In genomic region chrX:105313596-105313995, GRCh38 we compare ENCODE assay signal across 17 cellular contexts.
"Had no signal": no experiment of that assay in that cellular context is flagged by ENCODE, and none has a peak within 500 bp of the region (broad histone marks: within the 10 kb centered on the region; RNA-seq: fewer than 3 reads in every experiment).

No MANE protein-coding gene starts in this region.

- H3K4me3 ChIP-seq: gastrocnemius medialis, left ventricle myocardium inferior, mucosa of descending colon had no signal

- DNase-seq: activated CD4-positive, alpha-beta T cell treated with anti-CD3 and anti-CD28 coated beads for 48 hours; activated CD4-positive, CD25-positive, alpha-beta regulatory T cell; activated CD8-positive, alpha-beta T cell treated with anti-CD3 and anti-CD28 coated beads, Interleukin-2, amount 10 ng/mL, durations not matched to agents 7 days and 5 days; activated naive CD4-positive, alpha-beta T cell treated with anti-CD3 and anti-CD28 coated beads for 36 hours; activated T-cell treated with anti-CD3 and anti-CD28 coated beads, Interleukin-2, amount 50 U/mL, for 24 hours; aorta; effector CD8-positive, alpha-beta T cell; gastrocnemius medialis; head of caudate nucleus; left ventricle myocardium inferior; mucosa of descending colon; naive B cell; stimulated activated CD4-positive, alpha-beta T cell treated with anti-CD3 and anti-CD28 coated beads, Interleukin-12 subunit alpha, Interleukin-12 subunit beta, amount 100 ng/mL, for 4 hours; stimulated activated CD4-positive, alpha-beta T cell treated with anti-CD3 and anti-CD28 coated beads, Interleukin-1b, Interleukin-23, amount 100 ng/mL, for 48 hours; stimulated activated CD8-positive, alpha-beta memory T cell treated with anti-CD3 and anti-CD28 coated beads, Interleukin-4, amount 100 ng/mL, for 48 hours; stimulated activated naive CD4-positive, alpha-beta T cell; T1000 had no signal

- H3K4me1 ChIP-seq: gastrocnemius medialis, left ventricle myocardium inferior had no signal

- H3K9me3 ChIP-seq: gastrocnemius medialis, left ventricle myocardium inferior, mucosa of descending colon had no signal

- H3K36me3 ChIP-seq: gastrocnemius medialis, left ventricle myocardium inferior had no signal

- ATAC-seq: activated CD8-positive, alpha-beta T cell treated with anti-CD3 and anti-CD28 coated beads, Interleukin-2, amount 10 ng/mL, durations not matched to agents 7 days and 5 days; gastrocnemius medialis; mucosa of descending colon had no signal

- H3K27me3 ChIP-seq: gastrocnemius medialis had no signal

- H3K27ac ChIP-seq: gastrocnemius medialis, left ventricle myocardium inferior had no signal
